Comparison of ENCODE assay signal across 27 cellular contexts in genomic region chr7:99076615-99077014, GRCh38.
"Had no signal": no experiment of that assay in that cellular context is flagged by ENCODE, and none has a peak within 500 bp of the region (broad histone marks: within the 10 kb centered on the region; RNA-seq: fewer than 3 reads in every experiment).

No MANE protein-coding gene starts in this region.

- H3K27me3 ChIP-seq: ascending aorta, body of pancreas, MG63, SJSA1 had no signal

- H3K9me3 Mint-ChIP-seq: activated naive CD4-positive, alpha-beta T cell treated with anti-CD3 and anti-CD28 coated beads, Interleukin-2, amount 50 U/mL, for 24 hours had no signal

- H3K27me3 Mint-ChIP-seq: activated naive CD4-positive, alpha-beta T cell treated with anti-CD3 and anti-CD28 coated beads, Interleukin-2, amount 50 U/mL, for 24 hours had no signal

- ATAC-seq: activated CD8-positive, alpha-beta T cell treated with anti-CD3 and anti-CD28 coated beads, Interleukin-2, amount 10 ng/mL, durations not matched to agents 7 days and 5 days; body of pancreas; SK-N-SH treated with all-trans-retinoic acid at 6 μM for 48 hours; WTC11 had no signal

- H3K27ac Mint-ChIP-seq: activated CD8-positive, alpha-beta T cell treated with anti-CD3 and anti-CD28 coated beads, Interleukin-2, amount 10 ng/mL, durations not matched to agents 7 days and 5 days; activated naive CD4-positive, alpha-beta T cell treated with anti-CD3 and anti-CD28 coated beads, Interleukin-2, amount 50 U/mL, for 24 hours; WTC11 had no signal

- H3K36me3 ChIP-seq: ascending aorta, MG63, SJSA1 had no signal

- H3K4me3 Mint-ChIP-seq: activated CD8-positive, alpha-beta T cell treated with anti-CD3 and anti-CD28 coated beads, Interleukin-2, amount 10 ng/mL, durations not matched to agents 7 days and 5 days; activated naive CD4-positive, alpha-beta T cell treated with anti-CD3 and anti-CD28 coated beads, Interleukin-2, amount 50 U/mL, for 24 hours; WTC11 had no signal

- FAIRE-seq: bronchial epithelial cell, RCC 7860 had no signal

- H3K36me3 Mint-ChIP-seq: activated naive CD4-positive, alpha-beta T cell treated with anti-CD3 and anti-CD28 coated beads, Interleukin-2, amount 50 U/mL, for 24 hours; WTC11 had no signal

- H3K9me3 ChIP-seq: ascending aorta, body of pancreas, MG63, SJSA1 had no signal

- DNase-seq: activated CD4-positive, alpha-beta T cell treated with anti-CD3 and anti-CD28 coated beads for 48 hours; activated CD4-positive, alpha-beta T cell treated with anti-CD3 and anti-CD28 coated beads, Interleukin-2, amount 50 U/mL, for 4 hours; activated CD4-positive, CD25-positive, alpha-beta regulatory T cell treated with anti-CD3 and anti-CD28 coated beads, Interleukin-2, amount 50 U/mL, for 72 hours; activated CD8-positive, alpha-beta memory T cell treated with anti-CD3 and anti-CD28 coated beads, Interleukin-2, amount 50 U/mL, for 48 hours; activated CD8-positive, alpha-beta T cell treated with anti-CD3 and anti-CD28 coated beads, Interleukin-2, amount 10 ng/mL, durations not matched to agents 7 days and 5 days; activated effector memory CD4-positive, alpha-beta T cell treated with Interleukin-2 at 50 U/mL for 16 hours; activated naive CD4-positive, alpha-beta T cell; activated T-cell treated with anti-CD3 and anti-CD28 coated beads, Interleukin-2, amount 50 U/mL, for 1 hour; body of pancreas; central memory CD4-positive, alpha-beta T cell; cortex of kidney; MG63; MV-4-11; NCI-H1092 treated with DMSO at 0.1 percent for 48 hours; NCI-H1417 treated with DMSO at 0.1 percent for 48 hours; NCI-H1694; NCI-H2029; NCI-H510A treated with DMSO at 0.1 percent for 48 hours; SHP77; SW 1271 had no signal

- H3K27ac ChIP-seq: ascending aorta, body of pancreas, SJSA1 had no signal

- H3K4me3 ChIP-seq: ascending aorta, body of pancreas, MG63, SJSA1 had no signal
